Comparison of ENCODE assay signal across 9 cellular contexts in the genomic region with DNA sequence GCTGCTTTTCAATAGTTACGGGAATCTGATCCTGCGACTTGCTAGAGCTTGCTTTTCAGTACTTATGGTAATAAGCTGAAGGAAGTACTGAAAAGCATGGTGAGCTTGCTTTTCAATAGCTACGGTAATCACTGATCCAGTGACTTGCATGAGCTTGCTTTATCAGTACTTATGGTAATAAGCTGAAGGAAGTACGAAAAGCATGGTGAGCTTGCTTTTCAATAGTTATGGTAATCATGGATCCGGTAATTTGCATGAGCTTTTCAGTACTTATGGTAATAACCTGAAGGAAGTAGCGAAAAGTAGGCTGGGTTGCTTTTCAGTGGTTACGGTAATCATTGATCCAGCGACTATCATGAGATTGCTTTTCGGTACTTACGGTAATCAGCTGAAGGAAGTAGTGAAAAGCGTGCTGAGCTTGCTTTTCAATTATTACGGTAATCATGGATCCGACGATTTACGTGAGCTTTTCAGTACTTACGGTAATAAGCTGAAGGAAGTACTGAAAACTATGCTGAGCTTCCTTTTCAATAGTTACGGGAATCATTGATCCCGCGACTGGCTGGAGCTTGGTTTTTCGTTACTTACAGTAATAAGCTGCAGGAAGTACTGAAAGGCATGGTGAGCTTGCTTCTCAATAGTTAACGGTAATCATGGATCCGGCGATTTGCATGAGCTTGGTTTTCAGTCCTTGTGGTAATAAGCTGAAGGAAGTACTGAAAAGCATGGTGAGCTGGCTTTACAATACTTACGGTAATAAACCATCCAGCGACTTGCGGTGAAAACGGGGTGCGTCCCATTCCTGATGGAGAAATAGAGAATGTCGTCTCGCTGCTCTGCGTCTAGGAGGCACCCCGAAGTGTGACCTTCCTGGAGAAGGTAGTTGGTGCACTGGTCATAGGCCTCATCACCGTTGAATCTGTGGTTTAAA. TPM values are rescaled to one million over a fixed set of nuclear protein-coding genes. Genes with fewer than 3 reads are reported as not detected.
DNase-seq lines count a peak whose midpoint lies in the region; ATAC-seq, FAIRE-seq and TF ChIP-seq lines count a peak whose summit lies in the region.
"Had no signal": no experiment of that assay in that cellular context is flagged by ENCODE, and none has a peak within 500 bp of the region (broad histone marks: within the 10 kb centered on the region; RNA-seq: fewer than 3 reads in every experiment).

No MANE protein-coding gene starts in this region.

- no peak for TF ChIP-seq CTCF in GM13977 (IDR thresholded peaks at IDR 0.05; ENCODE audit: extremely low read depth, insufficient read depth, missing control alignments)
- TF ChIP-seq CTCF in Panc1 (IDR thresholded peaks at IDR 0.05) = no peak
- no peak for TF ChIP-seq CTCF in bronchial epithelial cell (IDR thresholded peaks at IDR 0.05; ENCODE audit: insufficient read depth, low read length, severe bottlenecking)
- no peak for TF ChIP-seq CTCF in smooth muscle cell (IDR thresholded peaks at IDR 0.05; ENCODE audit: borderline replicate concordance, insufficient read depth, poor library complexity, severe bottlenecking)

- POLR2A ChIA-PET in Panc1 (lab: Charles Lee) = no interaction called here

- H3K27me3 ChIP-seq in Panc1 (ENCODE audit: control insufficient read depth, insufficient read depth, low read length) (no peaks in the 10 kb centered on the region), bronchial epithelial cell (ENCODE audit: control insufficient read depth, insufficient read depth, low read length) (no peaks in the 10 kb centered on the region), smooth muscle cell (ENCODE audit: low read depth) (no peaks in the 10 kb centered on the region)

- H4K20me1 ChIP-seq in smooth muscle cell (ENCODE audit: low read depth) = no peaks in the 10 kb centered on the region

- peak; percentile 70 for ATAC-seq in Panc1

- H3K4me3 ChIP-seq in Panc1 (ENCODE audit: low read depth in 2 of 2, low read length in 2 of 2) = peak overlapping the region; percentile 26 to 57
- no peak overlapping the region for H3K4me3 ChIP-seq in bronchial epithelial cell (ENCODE audit: low read depth, low read length)
- H3K4me3 ChIP-seq in smooth muscle cell = peak overlapping the region; percentile 44

- peak overlapping the region; percentile 92 for H2AFZ ChIP-seq in smooth muscle cell (ENCODE audit: low read depth)

- no peak overlapping the region; the same call in 1 of the 2 replicates for H3K27ac ChIP-seq in Panc1 (ENCODE audit: low read length)
- H3K27ac ChIP-seq in smooth muscle cell (ENCODE audit: low read depth) = no peak overlapping the region
- H3K27ac ChIP-seq: VCaP had no signal

- no peak overlapping the region for H3K9ac ChIP-seq in smooth muscle cell (ENCODE audit: low read depth)

- H3K4me1 ChIP-seq in Panc1 (ENCODE audit: control insufficient read depth, insufficient read depth, low read length) = no peaks in the 10 kb centered on the region
- no peaks in the 10 kb centered on the region for H3K4me1 ChIP-seq in smooth muscle cell (ENCODE audit: low read depth)

- CTCF ChIA-PET in Panc1 (lab: Charles Lee) = no interaction called here

- intact Hi-C loops in Panc1 (cut with micrococcal nuclease; ENCODE audit: unreplicated experiment) = no loop called here

- H3K36me3 ChIP-seq in Panc1 (ENCODE audit: control insufficient read depth, insufficient read depth, low read length) (no peaks in the 10 kb centered on the region), bronchial epithelial cell (ENCODE audit: control insufficient read depth, insufficient read depth, low read length) (no peaks in the 10 kb centered on the region), smooth muscle cell (ENCODE audit: low read depth) (no peaks in the 10 kb centered on the region)

- in situ Hi-C loops in GM13977 (cut with MboI; ENCODE audit: low pct_unique_long_range_greater_than_20kb, low sequenced_read_pairs, unreplicated experiment) = no loop called here
- in situ Hi-C loops in Panc1 (cut with HindIII; ENCODE audit: low pct_unique_long_range_greater_than_20kb, low sequenced_read_pairs) = no loop called here

- DNase-seq in GM13977 (ENCODE audit: low spot score) (peak; percentile 28), Panc1 (ENCODE audit: low read depth, low spot score) (peak; percentile 78), bronchial epithelial cell (ENCODE audit: low read depth) (peak; percentile 70), iPS-NIHi7 (ENCODE audit: extremely low spot score) (peak; percentile 47), smooth muscle cell (lab: John Stamatoyannopoulos, UW; ENCODE audit: unreplicated experiment) (no peak), NCI-H1092 (lab: John Stamatoyannopoulos, UW) (no peak), NOMO-1 (lab: John Stamatoyannopoulos, UW; ENCODE audit: unreplicated experiment in 2 of 2) (no peak), MV-4-11 (lab: John Stamatoyannopoulos, UW) (no peak)

- H3K4me2 ChIP-seq in smooth muscle cell = peak overlapping the region; percentile 89

- no TSS peak for BruUV-seq in Panc1 (replicated peaks; lab: Mats Ljungman, UMichigan)

- no peaks in the 10 kb centered on the region for H3F3A ChIP-seq in smooth muscle cell (ENCODE audit: low read depth)

- WGBS in smooth muscle cell (ENCODE audit: low lambda C conversion rate) = 8% methylated on average over 33 of the region's 33 CpGs

- H3K9me3 ChIP-seq in Panc1 (ENCODE audit: control insufficient read depth, insufficient read depth, low read depth, low read length) (no peaks in the 10 kb centered on the region), smooth muscle cell (replicated peaks; ENCODE audit: low read depth) (no peaks in the 10 kb centered on the region)

- no peaks in the 10 kb centered on the region for H3K79me2 ChIP-seq in smooth muscle cell (ENCODE audit: low read depth)

- no peak for FAIRE-seq in bronchial epithelial cell (lab: Jason Lieb, UNC)

RNA-seq across cellular contexts. Expression of a gene that starts 6.5 kb away (rescaled TPM):
- total RNA-seq in Panc1 (2021; ENCODE audit: unreplicated experiment) (0.67 TPM), bronchial epithelial cell (not detected in 2 replicates), smooth muscle cell (not detected in 2 replicates)
- 0.27 TPM for polyA plus RNA-seq in Panc1 (2012; ENCODE audit: insufficient read length)
- not detected in 2 replicates for polyA plus RNA-seq in smooth muscle cell

Comparison
In these comparisons a context has a peak if more than half of its experiments do, and no peak if none do; other contexts are left out.
1. DNase-seq: peak in GM13977 (single experiment), Panc1 (single experiment), bronchial epithelial cell (single experiment) and iPS-NIHi7 (single experiment); none in smooth muscle cell (single experiment), NCI-H1092 (single experiment), NOMO-1 (0 of 2) and MV-4-11 (single experiment).